ENCODE assay signal across 8 cellular contexts in genomic region chr10:43292745-43293676, GRCh38. TPM values are rescaled to one million over a fixed set of nuclear protein-coding genes. Genes with fewer than 3 reads are reported as not detected.
DNase-seq lines count a peak whose midpoint lies in the region; ATAC-seq and TF ChIP-seq lines count a peak whose summit lies in the region.

No MANE protein-coding gene starts in this region.

- no peak overlapping the region for H2BK120ac ChIP-seq in mesendoderm (ENCODE audit: low read depth, low read length)

- no peaks in the 10 kb centered on the region for H3K79me1 ChIP-seq in mesendoderm (ENCODE audit: low read length)

- no peaks in the 10 kb centered on the region for H3K4me1 ChIP-seq in endodermal cell (ENCODE audit: control insufficient read depth, insufficient read depth, low read length)
- H3K4me1 ChIP-seq in mesendoderm (ENCODE audit: control insufficient read depth, low read depth, low read length) = no peaks in the 10 kb centered on the region

- peak; percentile 54 for ATAC-seq in GM21825 (IDR thresholded peaks at IDR 0.05; ENCODE audit: unreplicated experiment)
- no peak for ATAC-seq in HG03520 (IDR thresholded peaks at IDR 0.05; ENCODE audit: unreplicated experiment)

- H2BK5ac ChIP-seq in mesendoderm (ENCODE audit: low read length) = no peak overlapping the region

- H3K9ac ChIP-seq in endodermal cell (ENCODE audit: extremely low read depth, low read length, poor library complexity, severe bottlenecking) (no peak overlapping the region), mesendoderm (ENCODE audit: low read length) (no peak overlapping the region)

- peaks cover 7% of the 10 kb centered on the region for H3K27me3 ChIP-seq in endodermal cell (ENCODE audit: control insufficient read depth, insufficient read depth, low read length, poor library complexity, severe bottlenecking)
- no peaks in the 10 kb centered on the region for H3K27me3 ChIP-seq in mesendoderm (ENCODE audit: insufficient read depth, low read length, poor library complexity)

- H2BK15ac ChIP-seq in mesendoderm (replicated peaks; ENCODE audit: low read depth) = no peak overlapping the region

- no peak overlapping the region for H4K5ac ChIP-seq in mesendoderm (ENCODE audit: low read length)

- WGBS in endodermal cell (ENCODE audit: insufficient coverage in 1 of 2, insufficient read length in 1 of 2), 2 experiments = 42 to 43% methylated on average over 13 to 16 of the region's 16 CpGs
- WGBS in mesendoderm (ENCODE audit: extremely low coverage, insufficient coverage, low lambda C conversion rate) = no CpG with 5 or more reads among the region's 16 CpGs

- H3K4me3 Mint-ChIP-seq in endodermal cell = no peak overlapping the region

- H3K4ac ChIP-seq in mesendoderm (ENCODE audit: low read depth, low read length) = no peak overlapping the region

- H2AK5ac ChIP-seq in mesendoderm (ENCODE audit: low read length) = no peak overlapping the region

- no peaks in the 10 kb centered on the region for H3K36me3 Mint-ChIP-seq in endodermal cell (ENCODE audit: low read depth)

- peak; percentile 33 for DNase-seq in COLO829 (ENCODE audit: low spot score)
- peak; percentile 61 for DNase-seq in NCI-H2171 treated with DMSO at 0.1 percent for 48 hours (lab: John Stamatoyannopoulos, UW)
- peak; percentile 38 for DNase-seq in activated CD4-positive, alpha-beta T cell treated with anti-CD3 and anti-CD28 coated beads, Interleukin-2, amount 50 U/mL, for 1 hour
- DNase-seq in endodermal cell = peak; percentile 80
- peak; percentile 57 for DNase-seq in mesendoderm
- DNase-seq in substantia nigra (lab: John Stamatoyannopoulos, UW) = peak in 35 of 49 donors; percentile 6 to 70 (median 44)

- no peak overlapping the region for H4K8ac ChIP-seq in mesendoderm (ENCODE audit: low read depth, low read length)

- no peak overlapping the region for H3K4me3 ChIP-seq in endodermal cell (ENCODE audit: low read length)
- no peak overlapping the region for H3K4me3 ChIP-seq in mesendoderm (ENCODE audit: low read length)

- no peaks in the 10 kb centered on the region for H3K79me2 ChIP-seq in mesendoderm (ENCODE audit: control insufficient read depth, insufficient read depth, low read length)

- no peak overlapping the region for H3K27ac Mint-ChIP-seq in endodermal cell

- no peaks in the 10 kb centered on the region for H3K4me1 Mint-ChIP-seq in endodermal cell

- TF ChIP-seq CTCF in endodermal cell (conservative IDR thresholded peaks at IDR 0.05) = peak; percentile 81

- no peak overlapping the region for H3K27ac ChIP-seq in endodermal cell (ENCODE audit: low read depth, low read length)
- no peak overlapping the region for H3K27ac ChIP-seq in mesendoderm (ENCODE audit: low read depth, low read length)
- no peak overlapping the region for H3K27ac ChIP-seq in substantia nigra (ENCODE audit: low read depth, low read length, poor library complexity, severe bottlenecking)

- H3K36me3 ChIP-seq in endodermal cell (ENCODE audit: control insufficient read depth, insufficient read depth, low read length) (no peaks in the 10 kb centered on the region), mesendoderm (ENCODE audit: control insufficient read depth, insufficient read depth, low read length) (no peaks in the 10 kb centered on the region)

- H3K56ac ChIP-seq in mesendoderm (ENCODE audit: low read length) = no peak overlapping the region

- H3K9me3 Mint-ChIP-seq in endodermal cell = no peaks in the 10 kb centered on the region

- no peaks in the 10 kb centered on the region for H3K9me3 ChIP-seq in endodermal cell (ENCODE audit: control insufficient read depth, low read length)

- H3K18ac ChIP-seq in mesendoderm (ENCODE audit: low read length) = no peak overlapping the region

- H3K4me2 ChIP-seq in mesendoderm (ENCODE audit: low read length) = no peak overlapping the region

- no peak overlapping the region for H3K23ac ChIP-seq in mesendoderm (ENCODE audit: low read length)

- H3K27me3 Mint-ChIP-seq in endodermal cell (ENCODE audit: insufficient read depth) = peaks cover 2% of the 10 kb centered on the region

RNA-seq across cellular contexts. Expression of gene RASGEF1A, which starts 26.1 kb away (rescaled TPM):
- 10 to 100 TPM in 1 of 2 donors, 1 to 10 TPM in 1; 8.1 to 13.4 TPM for total RNA-seq in endodermal cell
- 5.3 TPM for polyA plus RNA-seq in endodermal cell (2013, experiment 1 of 2)
- 4.2 TPM for polyA plus RNA-seq in endodermal cell (2013, experiment 2 of 2)
- 6.9 TPM for polyA plus RNA-seq in mesendoderm (2013, experiment 1 of 2)
- 7.5 TPM for polyA plus RNA-seq in mesendoderm (2013, experiment 2 of 2)
